21 cellular contexts compared by ENCODE assay signal in genomic region chr1:228999776-229000175, GRCh38.
"Had no signal": no experiment of that assay in that cellular context is flagged by ENCODE, and none has a peak within 500 bp of the region (broad histone marks: within the 10 kb centered on the region; RNA-seq: fewer than 3 reads in every experiment).

No MANE protein-coding gene starts in this region.

- H3K9me3 ChIP-seq: SK-N-SH had no signal

- H3K9ac ChIP-seq: KMS-11, SK-N-SH had no signal

- ATAC-seq: Panc1, PC-3 had no signal

- DNase-seq: Kasumi-1; MM.1S; NCI-H1092 treated with DMSO at 0.1 percent for 48 hours; NCI-H1436; NCI-H187; NCI-H2029; NCI-H2081 treated with DMSO at 0.1 percent for 48 hours; NCI-H2171; NCI-H226; NCI-H446; NCI-H510A; NCI-H524 treated with DMSO at 0.1 percent for 48 hours; NCI-H69; NCI-H774; NK-92 treated with Interleukin-12 subunit alpha and Interleukin-12 subunit beta, amount 100 ng/mL, for 24 hours; PC-3; SHP77; SK-N-SH had no signal

- H3K4me2 ChIP-seq: KMS-11, SK-N-SH had no signal

- H3K27ac ChIP-seq: KMS-11, RWPE1 had no signal
